1 cellular context compared by ENCODE assay signal in the genomic region with DNA sequence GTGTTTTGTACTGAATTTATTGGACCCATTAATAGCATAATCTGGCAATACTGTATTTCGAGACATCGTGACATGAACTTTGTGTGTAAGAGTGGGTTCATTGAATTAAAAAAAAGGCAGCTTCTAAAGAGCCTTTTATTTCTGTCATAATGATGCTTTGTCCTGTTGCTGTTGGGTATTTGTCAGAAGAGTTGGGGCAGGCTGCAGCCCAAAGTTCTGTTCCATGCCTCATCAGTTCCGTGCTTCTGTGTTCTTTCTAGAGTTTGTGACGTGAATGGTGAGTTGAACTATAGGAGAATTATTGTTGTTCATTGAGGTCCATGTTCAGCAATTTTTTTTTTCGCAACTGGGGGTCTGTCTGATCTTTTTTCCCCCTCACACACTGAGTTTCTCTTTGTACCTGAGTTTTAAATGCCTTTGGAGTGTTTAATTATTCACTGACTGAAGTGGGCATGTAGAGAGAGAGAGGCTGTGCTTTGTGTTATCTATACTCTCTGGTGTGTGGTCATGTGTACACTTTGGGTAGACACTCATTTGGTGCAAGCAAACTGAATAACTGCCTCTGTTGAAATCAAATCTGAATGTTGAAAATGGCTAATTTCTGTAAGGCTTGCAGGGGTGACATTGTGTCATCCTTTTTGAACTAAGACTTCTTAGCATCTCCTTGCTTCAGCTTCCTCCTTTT.
TF ChIP-seq lines count a peak whose summit lies in the region.

No MANE protein-coding gene starts in this region.

TF ChIP-seq in HepG2, 621 proteins besides CTCF, POLR2A, EP300 and RAD21 (continued from another document):
- TF ChIP-seq SOX13 (IDR thresholded peaks at IDR 0.05) (no peak), SOX13 (CRISPR knock-in tag; conservative IDR thresholded peaks at IDR 0.05 in 1 of 2, IDR thresholded peaks at IDR 0.05 in 1 of 2) (peak in 1 of 2 experiments; percentile 48; a peak in 1 of 4 replicates), ADNP (CRISPR knock-in tag; IDR thresholded peaks at IDR 0.05) (no peak), BATF2 (CRISPR knock-in tag; IDR thresholded peaks at IDR 0.05) (no peak), ZIK1 (CRISPR knock-in tag; IDR thresholded peaks at IDR 0.05; ENCODE audit: borderline replicate concordance, low read depth) (no peak), JUND (CRISPR knock-in tag; IDR thresholded peaks at IDR 0.05) (no peak), SOX5 (CRISPR knock-in tag; IDR thresholded peaks at IDR 0.05; ENCODE audit: borderline replicate concordance) (peak; percentile 9; the same call in 1 of the 2 replicates), SMYD3 (CRISPR knock-in tag; IDR thresholded peaks at IDR 0.05) (no peak), HNRNPUL1 (IDR thresholded peaks at IDR 0.05; ENCODE audit: low read depth, low read length) (no peak), FOXA1 (IDR thresholded peaks at IDR 0.05) (no peak), FOXA1 (CRISPR knock-in tag; IDR thresholded peaks at IDR 0.05) (peak; percentile 57; the same call in 1 of the 2 replicates), STAT5B (CRISPR knock-in tag; IDR thresholded peaks at IDR 0.05) (no peak), SRSF1 (optimal IDR thresholded peaks at IDR 0.05; ENCODE audit: low read depth, low read length) (no peak), XBP1 (CRISPR knock-in tag; IDR thresholded peaks at IDR 0.05) (no peak), TOE1 (CRISPR knock-in tag; IDR thresholded peaks at IDR 0.05) (no peak), SMAD9 (CRISPR knock-in tag; IDR thresholded peaks at IDR 0.05) (no peak)
- TF ChIP-seq, protein P1, sequence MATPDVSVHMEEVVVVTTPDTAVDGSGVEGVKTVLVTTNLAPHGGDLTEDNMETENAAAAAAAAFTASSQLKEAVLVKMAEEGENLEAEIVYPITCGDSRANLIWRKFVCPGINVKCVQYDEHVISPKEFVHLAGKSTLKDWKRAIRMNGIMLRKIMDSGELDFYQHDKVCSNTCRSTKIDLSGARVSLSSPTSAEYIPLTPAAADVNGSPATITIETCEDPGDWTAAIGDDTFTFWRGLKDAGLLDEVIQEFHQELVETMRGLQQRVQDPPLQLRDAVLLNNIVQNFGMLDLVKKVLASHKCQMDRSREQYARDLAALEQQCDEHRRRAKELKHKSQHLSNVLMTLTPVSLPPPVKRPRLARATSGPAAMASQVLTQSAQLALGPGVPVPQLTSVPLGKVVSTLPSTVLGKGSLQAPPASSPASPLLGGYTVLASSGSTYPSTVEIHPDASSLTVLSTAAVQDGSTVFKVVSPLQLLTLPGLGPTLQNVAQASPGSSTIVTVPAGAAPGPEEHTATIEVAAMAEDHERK (CRISPR knock-in tag; IDR thresholded peaks at IDR 0.05; ENCODE audit: low read depth) = no peak
